ENCODE assay signal across 7 cellular contexts in genomic region chr1:248945856-248946416, GRCh38. TPM values are rescaled to one million over a fixed set of nuclear protein-coding genes. Genes with fewer than 3 reads are reported as not detected.
DNase-seq lines count a peak whose midpoint lies in the region; ATAC-seq, FAIRE-seq and TF ChIP-seq lines count a peak whose summit lies in the region.
"Not testable (repeated sequence)": the region's sequence is repeated elsewhere in the genome, so short reads cannot be mapped to it uniquely, and the experiment has no call there.

No MANE protein-coding gene starts in this region.

- CTCF ChIA-PET in activated naive CD4-positive, alpha-beta T cell treated with anti-CD3 and anti-CD28 coated beads for 36 hours (lab: Charles Lee); HepG2 (lab: Yijun Ruan, JAX; ENCODE audit: low intra/inter-chr PET ratio, low total read pairs): not testable (repeated sequence)

- not testable (repeated sequence) for H3K79me2 ChIP-seq in DND-41 (ENCODE audit: insufficient read depth, low read length); HepG2 (ENCODE audit: insufficient read depth, low read length)

- not testable (repeated sequence) for H3K27ac ChIP-seq in DND-41 (ENCODE audit: low read length); RWPE2 (ENCODE audit: poor library complexity, severe bottlenecking); HepG2 (ENCODE audit: extremely low read length, insufficient read depth, low read length); psoas muscle

- not testable (repeated sequence) for TF ChIP-seq EP300 in HepG2 (IDR thresholded peaks at IDR 0.05; ENCODE audit: low read depth in 2 of 2, low read length in 2 of 2); HepG2 (CRISPR knock-in tag; IDR thresholded peaks at IDR 0.05; ENCODE audit: borderline replicate concordance)

- not testable (repeated sequence) for FAIRE-seq in HepG2 (lab: Jason Lieb, UNC)

- TF ChIP-seq POLR2A in HepG2 (IDR thresholded peaks at IDR 0.05; ENCODE audit: insufficient read depth in 1 of 2, low read depth in 2 of 2, low read length in 2 of 2), result not testable (repeated sequence)

- not testable (repeated sequence) for H3K36me3 ChIP-seq in DND-41 (ENCODE audit: insufficient read depth, low read length); RWPE2 (ENCODE audit: low read depth); HepG2 (replicated peaks in 1 of 2; ENCODE audit: control insufficient read depth in 1 of 2, insufficient read depth in 2 of 2, low read length in 2 of 2); psoas muscle (ENCODE audit: insufficient read depth in 1 of 2, low read depth in 1 of 2)

- not testable (repeated sequence) for H3K9me3 ChIP-seq in DND-41 (ENCODE audit: insufficient read depth, low read length, severe bottlenecking); RWPE2 (ENCODE audit: severe bottlenecking); HepG2 (ENCODE audit: low read length); psoas muscle

- H2AFZ ChIP-seq in DND-41 (ENCODE audit: low read depth, low read length); HepG2 (ENCODE audit: low read length): not testable (repeated sequence)

- H3K4me3 ChIP-seq in DND-41 (ENCODE audit: low read depth in 1 of 2, low read length in 2 of 2); RWPE2 (ENCODE audit: severe bottlenecking); HepG2 (replicated peaks in 1 of 3; ENCODE audit: insufficient read depth in 1 of 3, low read depth in 2 of 3, low read length in 3 of 3); psoas muscle: not testable (repeated sequence)

- not testable (repeated sequence) for H4K20me1 ChIP-seq in DND-41 (ENCODE audit: insufficient read depth, low read length); HepG2 (ENCODE audit: insufficient read depth, low read length)

- H3K4me2 ChIP-seq in DND-41 (ENCODE audit: insufficient read depth, low read length); HepG2 (ENCODE audit: low read depth, low read length): not testable (repeated sequence)

- not testable (repeated sequence) for H3K9ac ChIP-seq in DND-41 (ENCODE audit: low read depth, low read length); HepG2 (ENCODE audit: insufficient read depth, low read depth, low read length)

- not testable (repeated sequence) for H3K4me1 Mint-ChIP-seq in activated naive CD4-positive, alpha-beta T cell treated with anti-CD3 and anti-CD28 coated beads for 36 hours (ENCODE audit: low read depth); central memory CD8-positive, alpha-beta T cell

- not testable (repeated sequence) for H3K27me3 ChIP-seq in DND-41 (ENCODE audit: insufficient read depth, low read length, poor library complexity); RWPE2 (ENCODE audit: insufficient read depth, poor library complexity, severe bottlenecking); HepG2 (ENCODE audit: control insufficient read depth in 1 of 2, insufficient read depth in 2 of 2, low read length in 2 of 2); psoas muscle (ENCODE audit: insufficient read depth in 3 of 3, low read length in 2 of 3)

- intact Hi-C loops in activated naive CD4-positive, alpha-beta T cell treated with anti-CD3 and anti-CD28 coated beads for 36 hours (cut with micrococcal nuclease); left ventricle myocardium superior (cut with micrococcal nuclease); HepG2 (cut with micrococcal nuclease; ENCODE audit: unreplicated experiment); psoas muscle (cut with DNase I): not testable (repeated sequence)

- H3K36me3 Mint-ChIP-seq in activated naive CD4-positive, alpha-beta T cell treated with anti-CD3 and anti-CD28 coated beads for 36 hours (ENCODE audit: low read depth); central memory CD8-positive, alpha-beta T cell (ENCODE audit: insufficient read depth): not testable (repeated sequence)

- ATAC-seq in DND-41 (ENCODE audit: insufficient read depth, low read depth) (peak; percentile 73), RWPE2 (ENCODE audit: low read depth) (peak; percentile 61), left ventricle myocardium superior (peak; percentile 72), HepG2 (peak; percentile 54; the same call in 2 of the 3 replicates), psoas muscle (peak in 3 of 4 donors; percentile 42 to 65 (median 61))
- ATAC-seq in central memory CD8-positive, alpha-beta T cell (replicated peaks; ENCODE audit: extremely low read depth, poor library complexity, severe bottlenecking), result peak; percentile 53

- BruUV-seq in HepG2 (replicated peaks; lab: Mats Ljungman, UMichigan), result not testable (repeated sequence)

- TF ChIP-seq RAD21 in HepG2 (CRISPR knock-in tag; IDR thresholded peaks at IDR 0.05), result not testable (repeated sequence)

- H3K4me1 ChIP-seq in DND-41 (ENCODE audit: insufficient read depth, low read length); RWPE2 (ENCODE audit: insufficient read depth, poor library complexity, severe bottlenecking); HepG2 (ENCODE audit: insufficient read depth, low read length); psoas muscle: not testable (repeated sequence)

- H3K4me3 Mint-ChIP-seq in activated naive CD4-positive, alpha-beta T cell treated with anti-CD3 and anti-CD28 coated beads for 36 hours; central memory CD8-positive, alpha-beta T cell: not testable (repeated sequence)

- in situ Hi-C loops in HepG2 (cut with HindIII; ENCODE audit: extremely low pct_ligation_motif_present, low pct_unique_long_range_greater_than_20kb), result not testable (repeated sequence)

- POLR2A ChIA-PET in HepG2 (lab: Yijun Ruan, JAX), result not testable (repeated sequence)

- not testable (repeated sequence) for H3K9me3 Mint-ChIP-seq in activated naive CD4-positive, alpha-beta T cell treated with anti-CD3 and anti-CD28 coated beads for 36 hours; central memory CD8-positive, alpha-beta T cell

- H3K27me3 Mint-ChIP-seq in activated naive CD4-positive, alpha-beta T cell treated with anti-CD3 and anti-CD28 coated beads for 36 hours (ENCODE audit: low read depth); central memory CD8-positive, alpha-beta T cell: not testable (repeated sequence)

- H3K27ac Mint-ChIP-seq in activated naive CD4-positive, alpha-beta T cell treated with anti-CD3 and anti-CD28 coated beads for 36 hours; central memory CD8-positive, alpha-beta T cell (ENCODE audit: low read depth): not testable (repeated sequence)

- not testable (repeated sequence) for DNase-seq in DND-41; RWPE2 (ENCODE audit: low spot score); central memory CD8-positive, alpha-beta T cell (ENCODE audit: low spot score in 2 of 2); left ventricle myocardium superior; HepG2 (ENCODE audit: low spot score); psoas muscle
- peak; percentile 11 for DNase-seq in activated naive CD4-positive, alpha-beta T cell treated with anti-CD3 and anti-CD28 coated beads for 36 hours

- TF ChIP-seq CTCF in DND-41 (IDR thresholded peaks at IDR 0.05; ENCODE audit: borderline replicate concordance, extremely low read depth, low read length, poor library complexity, severe bottlenecking); RWPE2 (IDR thresholded peaks at IDR 0.05; ENCODE audit: poor library complexity, severe bottlenecking); HepG2 (CRISPR knock-in tag; IDR thresholded peaks at IDR 0.05); psoas muscle (IDR thresholded peaks at IDR 0.05): not testable (repeated sequence)

RNA-seq across cellular contexts. Expression of gene PGBD2, which starts 39.9 kb away (rescaled TPM):
- total RNA-seq in activated naive CD4-positive, alpha-beta T cell treated with anti-CD3 and anti-CD28 coated beads for 36 hours, result 1 to 10 TPM; 3.0 to 3.5 TPM
- total RNA-seq in left ventricle myocardium superior (3.3 TPM), HepG2 (2016; rRNA removed; fragmentation: Illumina TruSeq; extraction: Trizol) (7.4 and 7.9 TPM in 2 replicates), psoas muscle (1 to 10 TPM; 1.4 to 3.0 (median 1.9) TPM)
- 0.81 and 1.5 TPM in 2 replicates for total RNA-seq in HepG2 (2016; cell fraction: cytosol; rRNA removed; fragmentation: Illumina TruSeq; extraction: Trizol; ENCODE audit: low read depth)
- total RNA-seq in HepG2 (2016; cell fraction: insoluble cytoplasmic fraction; rRNA removed; fragmentation: Illumina TruSeq; extraction: Trizol), result 7.9 and 8.9 TPM in 2 replicates
- 1.8 and 2.9 TPM in 2 replicates for total RNA-seq in HepG2 (2016; cell fraction: membrane; rRNA removed; fragmentation: Illumina TruSeq; extraction: Trizol)
- 9.1 and 10.5 TPM in 2 replicates for total RNA-seq in HepG2 (2016; cell fraction: nucleus; rRNA removed; fragmentation: Illumina TruSeq; extraction: Trizol)
- polyA plus RNA-seq in HepG2 (2011; rRNA removed) (6.0 and 6.8 TPM in 2 replicates), psoas muscle (1 to 10 TPM; 1.3 to 3.9 (median 3.2) TPM)
- 3.2 and 3.4 TPM in 2 replicates for polyA plus RNA-seq in HepG2 (2011; cell fraction: cytosol; rRNA removed)
- polyA plus RNA-seq in HepG2 (2011; cell fraction: nucleus; rRNA removed), result 14.7 and 16.8 TPM in 2 replicates
- 2.7 and 3.3 TPM in 2 replicates for polyA plus RNA-seq in HepG2 (2012)
- polyA plus RNA-seq in HepG2 (2016; cell fraction: cytosol; fragmentation: Illumina TruSeq; extraction: Trizol; ENCODE audit: low read depth), result 0.41 and 0.51 TPM in 2 replicates
- 6.0 and 6.6 TPM in 2 replicates for polyA plus RNA-seq in HepG2 (2016; cell fraction: insoluble cytoplasmic fraction; fragmentation: Illumina TruSeq; extraction: Trizol; ENCODE audit: low read depth)
- polyA plus RNA-seq in HepG2 (2016; cell fraction: membrane; fragmentation: Illumina TruSeq; extraction: Trizol; ENCODE audit: low read depth), result 1.1 and 1.2 TPM in 2 replicates
- polyA plus RNA-seq in HepG2 (2016; cell fraction: nucleus; fragmentation: Illumina TruSeq; extraction: Trizol; ENCODE audit: insufficient read depth, low read depth), result 16.5 and 19.0 TPM in 2 replicates
- polyA minus RNA-seq in HepG2 (2011; rRNA and poly(A)+ RNA removed; ENCODE audit: low replicate concordance), result 4.2 and 10.7 TPM in 2 replicates
- 1.8 and 3.4 TPM in 2 replicates for polyA minus RNA-seq in HepG2 (2011; cell fraction: cytosol; rRNA and poly(A)+ RNA removed)
- 6.8 and 8.1 TPM in 2 replicates for polyA minus RNA-seq in HepG2 (2011; cell fraction: nucleus; rRNA and poly(A)+ RNA removed)
